In the genomic region with DNA sequence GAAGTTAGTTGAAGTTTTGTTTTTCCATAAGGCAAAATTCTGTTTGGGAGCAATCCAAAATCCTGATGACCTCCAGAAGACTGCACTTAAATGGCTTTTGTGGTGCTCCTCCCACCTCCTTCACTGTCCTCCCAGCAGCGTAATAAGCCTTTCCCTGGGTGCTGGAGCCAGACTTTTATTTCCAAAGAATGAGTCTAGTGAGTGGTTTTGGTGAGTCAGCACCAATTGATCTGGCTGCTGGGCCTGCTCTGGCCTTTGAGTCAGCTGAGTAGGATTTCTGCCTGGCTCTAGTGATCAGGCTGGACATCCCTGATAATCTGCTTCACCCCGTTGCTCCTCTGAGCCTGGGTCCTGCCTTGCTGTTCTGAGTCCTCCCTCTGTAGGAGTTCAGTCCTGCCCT, we compare ENCODE assay signal across 13 cellular contexts. TPM values are rescaled to one million over a fixed set of nuclear protein-coding genes. Genes with fewer than 3 reads are reported as not detected.
DNase-seq lines count a peak whose midpoint lies in the region; ATAC-seq, FAIRE-seq and TF ChIP-seq lines count a peak whose summit lies in the region.
"Had no signal": no experiment of that assay in that cellular context is flagged by ENCODE, and none has a peak within 500 bp of the region (broad histone marks: within the 10 kb centered on the region; RNA-seq: fewer than 3 reads in every experiment).

No MANE protein-coding gene starts in this region.

- H3K27ac Mint-ChIP-seq in activated CD8-positive, alpha-beta T cell treated with anti-CD3 and anti-CD28 coated beads for 36 hours: no peak overlapping the region
- H3K27ac Mint-ChIP-seq: activated CD8-positive, alpha-beta memory T cell treated with anti-CD3 and anti-CD28 coated beads, Interleukin-2, amount 10 ng/mL, durations not matched to agents 7 days and 5 days; CD14-positive monocyte; naive B cell had no signal

- CTCF ChIA-PET in activated CD8-positive, alpha-beta T cell treated with anti-CD3 and anti-CD28 coated beads for 36 hours (lab: Charles Lee): no interaction called here

- ATAC-seq in esophagus mucosa: peak; percentile 52
- ATAC-seq in activated CD8-positive, alpha-beta T cell treated with anti-CD3 and anti-CD28 coated beads for 36 hours: no peak
- ATAC-seq: activated CD8-positive, alpha-beta memory T cell treated with anti-CD3 and anti-CD28 coated beads, Interleukin-2, amount 10 ng/mL, durations not matched to agents 7 days and 5 days had no signal

- peaks cover 5% of the 10 kb centered on the region for H3K27me3 Mint-ChIP-seq in activated CD8-positive, alpha-beta T cell treated with anti-CD3 and anti-CD28 coated beads for 36 hours

- no peaks in the 10 kb centered on the region for H3K36me3 Mint-ChIP-seq in activated CD8-positive, alpha-beta T cell treated with anti-CD3 and anti-CD28 coated beads for 36 hours (ENCODE audit: low read depth)
- H3K36me3 Mint-ChIP-seq: activated CD8-positive, alpha-beta memory T cell treated with anti-CD3 and anti-CD28 coated beads, Interleukin-2, amount 10 ng/mL, durations not matched to agents 7 days and 5 days; CD14-positive monocyte; naive B cell had no signal

- H3K9me3 Mint-ChIP-seq in activated CD8-positive, alpha-beta T cell treated with anti-CD3 and anti-CD28 coated beads for 36 hours: no peaks in the 10 kb centered on the region

- no peak for TF ChIP-seq POLR2A in GM12891 (IDR thresholded peaks at IDR 0.05; ENCODE audit: low read depth, low read length)

- DNase-seq in Daoy (ENCODE audit: low read depth) (peak; percentile 47), MV-4-11 (lab: John Stamatoyannopoulos, UW) (peak; percentile 13), non-pigmented ciliary epithelial cell (ENCODE audit: low read depth) (peak; percentile 6), foreskin melanocyte (no peak), retina (no peak), GM12891 (ENCODE audit: insufficient read length, low spot score) (no peak)
- no peak for DNase-seq in activated CD8-positive, alpha-beta T cell treated with anti-CD3 and anti-CD28 coated beads for 36 hours
- DNase-seq: activated CD8-positive, alpha-beta memory T cell treated with anti-CD3 and anti-CD28 coated beads, Interleukin-2, amount 10 ng/mL, durations not matched to agents 7 days and 5 days; H9; naive B cell had no signal

- intact Hi-C loops in activated CD8-positive, alpha-beta T cell treated with anti-CD3 and anti-CD28 coated beads for 36 hours (cut with micrococcal nuclease): no loop called here

- no peak for FAIRE-seq in GM12891 (lab: Jason Lieb, UNC)
- FAIRE-seq: endometrium had no signal

- POLR2A ChIA-PET in activated CD8-positive, alpha-beta T cell treated with anti-CD3 and anti-CD28 coated beads for 36 hours (lab: Charles Lee): no interaction called here

- no peak for TF ChIP-seq CTCF in activated CD8-positive, alpha-beta T cell treated with anti-CD3 and anti-CD28 coated beads for 36 hours (IDR thresholded peaks at IDR 0.05)

- H3K4me3 Mint-ChIP-seq in activated CD8-positive, alpha-beta T cell treated with anti-CD3 and anti-CD28 coated beads for 36 hours: no peak overlapping the region
- H3K4me3 Mint-ChIP-seq: activated CD8-positive, alpha-beta memory T cell treated with anti-CD3 and anti-CD28 coated beads, Interleukin-2, amount 10 ng/mL, durations not matched to agents 7 days and 5 days; CD14-positive monocyte; H9; naive B cell had no signal

- no peaks in the 10 kb centered on the region for H3K4me1 Mint-ChIP-seq in activated CD8-positive, alpha-beta T cell treated with anti-CD3 and anti-CD28 coated beads for 36 hours (ENCODE audit: low read depth)
- H3K4me1 Mint-ChIP-seq: activated CD8-positive, alpha-beta memory T cell treated with anti-CD3 and anti-CD28 coated beads, Interleukin-2, amount 10 ng/mL, durations not matched to agents 7 days and 5 days; CD14-positive monocyte; naive B cell had no signal

TF ChIP-seq in GM12891, 5 proteins besides CTCF, POLR2A, EP300 and RAD21:
- TF ChIP-seq POU2F2 (IDR thresholded peaks at IDR 0.05; ENCODE audit: low read depth, low read length) (no peak), POLR2AphosphoS5 (IDR thresholded peaks at IDR 0.05; ENCODE audit: low read depth, low read length) (no peak), TAF1 (IDR thresholded peaks at IDR 0.05; ENCODE audit: low read depth, low read length) (no peak), SPI1 (IDR thresholded peaks at IDR 0.05; ENCODE audit: low read depth, low read length) (no peak)

RNA-seq across cellular contexts. Expression of a gene that starts 21.8 kb away (rescaled TPM):
- not detected in 2 replicates for total RNA-seq in Daoy (2014; rRNA removed; shearing (Covaris generic))
- 1.7 TPM for total RNA-seq in esophagus mucosa
- not detected for total RNA-seq in activated CD8-positive, alpha-beta T cell treated with anti-CD3 and anti-CD28 coated beads for 36 hours
- not detected for polyA plus RNA-seq in GM12891 (2012; ENCODE audit: low read depth, missing spikeins)
- total RNA-seq: activated CD8-positive, alpha-beta memory T cell treated with anti-CD3 and anti-CD28 coated beads, Interleukin-2, amount 10 ng/mL, durations not matched to agents 7 days and 5 days had no signal
- polyA plus RNA-seq: CD14-positive monocyte had no signal

Comparison
In these comparisons a context has a peak if more than half of its experiments do, and no peak if none do; other contexts are left out.
1. DNase-seq: peak in Daoy (single experiment), MV-4-11 (single experiment) and non-pigmented ciliary epithelial cell (single experiment); none in activated CD8-positive, alpha-beta T cell treated with anti-CD3 and anti-CD28 coated beads for 36 hours (single experiment), foreskin melanocyte (single experiment), retina (single experiment) and GM12891 (single experiment).